In the genomic region with DNA sequence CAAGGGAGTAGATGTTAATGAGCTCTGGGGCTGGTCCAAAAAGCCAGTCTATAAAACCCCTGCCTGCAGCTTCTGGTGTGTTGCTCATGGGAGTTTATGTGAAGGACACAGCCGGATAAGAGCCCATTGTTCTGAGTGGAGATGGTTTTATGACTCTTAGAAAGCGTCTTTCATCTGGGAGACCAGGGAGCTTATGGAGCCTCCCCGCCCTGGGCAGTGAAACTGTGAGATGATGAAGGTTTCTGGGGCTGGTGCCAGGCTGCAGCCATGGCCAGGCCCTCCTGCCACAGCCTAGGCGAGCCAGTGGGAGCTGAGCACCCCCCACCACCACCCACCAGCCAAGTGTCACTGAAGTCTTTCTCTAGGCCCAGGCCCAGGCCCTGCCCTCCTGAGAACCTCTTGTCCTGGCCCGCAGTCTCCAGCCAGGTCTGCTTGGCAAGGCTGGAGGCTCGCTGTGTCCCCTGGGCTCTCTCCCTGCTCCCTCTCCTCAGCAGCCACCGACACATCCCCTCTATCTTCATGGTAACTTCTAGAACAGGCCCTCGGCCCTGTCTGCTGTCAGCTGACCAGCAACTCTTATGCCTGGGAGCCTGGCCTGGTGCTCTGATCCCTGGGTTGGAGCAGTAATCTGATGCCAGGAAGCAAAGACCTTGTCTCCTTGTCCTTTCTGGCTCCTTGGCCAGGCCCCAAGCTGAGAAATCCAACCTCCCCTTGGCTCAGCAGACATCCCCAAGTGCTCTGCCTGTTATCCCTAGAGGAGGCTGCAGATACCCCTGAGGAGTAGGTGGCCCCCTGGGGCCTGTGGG, we compare ENCODE assay signal across 9 cellular contexts. TPM values are rescaled to one million over a fixed set of nuclear protein-coding genes. Genes with fewer than 3 reads are reported as not detected.
A peak's percentile ranks its signal among the peaks of the same experiment; 100 is the strongest.
DNase-seq lines count a peak whose midpoint lies in the region; ATAC-seq and TF ChIP-seq lines count a peak whose summit lies in the region.
"Had no signal": no experiment of that assay in that cellular context is flagged by ENCODE, and none has a peak within 500 bp of the region (broad histone marks: within the 10 kb centered on the region; RNA-seq: fewer than 3 reads in every experiment).

No MANE protein-coding gene starts in this region.

- no peaks in the 10 kb centered on the region for H3K36me3 ChIP-seq in HAP-1 (replicated peaks)
- H3K36me3 ChIP-seq in body of pancreas (replicated peaks in 1 of 2; ENCODE audit: insufficient read depth in 1 of 2, low read depth in 2 of 2), result no peaks in the 10 kb centered on the region

- peak overlapping the region; percentile 75 to 84 (median 77) for H3K27ac ChIP-seq in body of pancreas
- peak overlapping the region in 14 of 21 experiments; percentile 14 to 77 (median 62) for H3K27ac ChIP-seq in skin epidermis

- ATAC-seq in body of pancreas, result peak; percentile 82

- intact Hi-C loops in body of pancreas (cut with DNase I), result no loop called here

- H3K4me1 ChIP-seq in HAP-1, result no peaks in the 10 kb centered on the region
- peaks cover 28% of the 10 kb centered on the region for H3K4me1 ChIP-seq in body of pancreas

- DNase-seq in HAP-1 (ENCODE audit: low spot score in 2 of 2) (peak; percentile 45 to 50), body of pancreas (peak; percentile 66 to 90 (median 82)), islet precursor cell (peak; percentile 71), COLO668 (lab: John Stamatoyannopoulos, UW; ENCODE audit: unreplicated experiment) (no peak), erythroblast (lab: John Stamatoyannopoulos, UW) (no peak), T-helper 1 cell (no peak)
- no peak for DNase-seq in stimulated activated naive CD4-positive, alpha-beta T cell (lab: John Stamatoyannopoulos, UW)
- DNase-seq: activated CD8-positive, alpha-beta memory T cell treated with anti-CD3 and anti-CD28 coated beads, Interleukin-2, amount 50 U/mL, for 4 hours had no signal

- H3K4me3 ChIP-seq in HAP-1, result no peak overlapping the region
- no peak overlapping the region for H3K4me3 ChIP-seq in body of pancreas
- no peak overlapping the region for H3K4me3 ChIP-seq in skin epidermis

- TF ChIP-seq POLR2A in body of pancreas (IDR thresholded peaks at IDR 0.05) (no peak), erythroblast (IDR thresholded peaks at IDR 0.05; ENCODE audit: low read length) (no peak)

- in situ Hi-C loops in HAP-1 (cut with MboI; ENCODE audit: low sequenced_read_pairs), result no loop called here

- no peak for TF ChIP-seq CTCF in body of pancreas (IDR thresholded peaks at IDR 0.05)

- H3K9me3 ChIP-seq in HAP-1, result no peaks in the 10 kb centered on the region
- H3K9me3 ChIP-seq in body of pancreas, result no peaks in the 10 kb centered on the region

- 31 to 52% methylated on average over 6 to 8 of the region's 8 CpGs for WGBS in body of pancreas, 2 donors

- H3K27me3 ChIP-seq in HAP-1 (ENCODE audit: low read depth) (no peaks in the 10 kb centered on the region; the same call in 1 of the 2 replicates), body of pancreas (no peaks in the 10 kb centered on the region)

RNA-seq across cellular contexts. Expression of a gene that starts 7.6 kb away (rescaled TPM):
- 10 to 100 TPM; 81.4 to 93.1 TPM for total RNA-seq in body of pancreas

Comparison
In these comparisons a context has a peak if more than half of its experiments do, and no peak if none do; other contexts are left out.
1. DNase-seq: peak in HAP-1 (2 of 2), body of pancreas (4 of 4) and islet precursor cell (single experiment); none in COLO668 (single experiment), erythroblast (0 of 2), stimulated activated naive CD4-positive, alpha-beta T cell (0 of 6) and T-helper 1 cell (0 of 5).